ENCODE assay signal across 8 cellular contexts in genomic region chr13:26872444-26873173, GRCh38.
A peak's percentile ranks its signal among the peaks of the same experiment; 100 is the strongest.
DNase-seq lines count a peak whose midpoint lies in the region; ATAC-seq lines count a peak whose summit lies in the region.

No MANE protein-coding gene starts in this region.

- peaks cover 2% of the 10 kb centered on the region for H3K4me1 Mint-ChIP-seq in activated CD4-positive, alpha-beta T cell treated with anti-CD3 and anti-CD28 coated beads for 36 hours
- H3K4me1 Mint-ChIP-seq in stimulated activated naive CD8-positive, alpha-beta T cell treated with anti-CD3 and anti-CD28 coated beads, Interleukin-15, amount 100 ng/mL, for 72 hours, result no peaks in the 10 kb centered on the region

- no peaks in the 10 kb centered on the region for H3K36me3 Mint-ChIP-seq in activated CD4-positive, alpha-beta T cell treated with anti-CD3 and anti-CD28 coated beads for 36 hours (ENCODE audit: low read depth)

- CTCF ChIA-PET in activated CD4-positive, alpha-beta T cell treated with anti-CD3 and anti-CD28 coated beads for 36 hours (lab: Charles Lee), result interaction anchor here (0.6 to 2.6 kb wide), 24 partner anchors 9 to 838 kb away, joined by 3 to 15 read pairs (median 4); no protein-coding TSS in a partner anchor

- H3K9me3 Mint-ChIP-seq in activated CD4-positive, alpha-beta T cell treated with anti-CD3 and anti-CD28 coated beads for 36 hours (ENCODE audit: low read depth), result peaks cover 4% of the 10 kb centered on the region
- peaks cover 14 to 16% of the 10 kb centered on the region in 2 donors for H3K9me3 Mint-ChIP-seq in stimulated activated naive CD8-positive, alpha-beta T cell treated with anti-CD3 and anti-CD28 coated beads, Interleukin-15, amount 100 ng/mL, for 72 hours

- no peak overlapping the region for H3K27ac Mint-ChIP-seq in activated CD4-positive, alpha-beta T cell treated with anti-CD3 and anti-CD28 coated beads for 36 hours
- no peak overlapping the region for H3K27ac Mint-ChIP-seq in stimulated activated naive CD8-positive, alpha-beta T cell treated with anti-CD3 and anti-CD28 coated beads, Interleukin-15, amount 100 ng/mL, for 72 hours

- intact Hi-C loops in activated CD4-positive, alpha-beta T cell treated with anti-CD3 and anti-CD28 coated beads for 36 hours (cut with DNase I, micrococcal nuclease), result loop anchor here (1.0 to 2.0 kb wide), 2 partner anchors 58 to 165 kb away; no protein-coding TSS in a partner anchor

- no peak overlapping the region for H3K4me3 Mint-ChIP-seq in activated CD4-positive, alpha-beta T cell treated with anti-CD3 and anti-CD28 coated beads for 36 hours
- H3K4me3 Mint-ChIP-seq in stimulated activated naive CD8-positive, alpha-beta T cell treated with anti-CD3 and anti-CD28 coated beads, Interleukin-15, amount 100 ng/mL, for 72 hours, result no peak overlapping the region

- no peak for ATAC-seq in activated CD4-positive, alpha-beta T cell treated with anti-CD3 and anti-CD28 coated beads for 36 hours
- no peak for ATAC-seq in stimulated activated naive CD8-positive, alpha-beta T cell treated with anti-CD3 and anti-CD28 coated beads, Interleukin-15, amount 100 ng/mL, for 72 hours
- no peak for ATAC-seq in GM21786 (IDR thresholded peaks at IDR 0.05; ENCODE audit: unreplicated experiment)

- POLR2A ChIA-PET in activated CD4-positive, alpha-beta T cell treated with anti-CD3 and anti-CD28 coated beads for 36 hours (lab: Charles Lee), result no interaction called here

- peak; percentile 10 to 19 for DNase-seq in NCI-H2081 (lab: John Stamatoyannopoulos, UW)
- no peak for DNase-seq in NCI-H2081 treated with DMSO at 0.1 percent for 48 hours (lab: John Stamatoyannopoulos, UW)
- peak; percentile 73 for DNase-seq in NCI-H146 treated with DMSO at 0.1 percent for 48 hours (lab: John Stamatoyannopoulos, UW; ENCODE audit: unreplicated experiment)
- DNase-seq in activated CD4-positive, alpha-beta T cell treated with anti-CD3 and anti-CD28 coated beads for 36 hours, result peak; percentile 82
- peak; percentile 6 for DNase-seq in effector CD4-positive, alpha-beta T cell
- peak; percentile 38 for DNase-seq in mucosa of gallbladder (ENCODE audit: low spot score)
- DNase-seq in stimulated activated naive CD8-positive, alpha-beta T cell treated with anti-CD3 and anti-CD28 coated beads, Interleukin-15, amount 100 ng/mL, for 72 hours, result peak; percentile 44 to 52

- H3K27me3 Mint-ChIP-seq in activated CD4-positive, alpha-beta T cell treated with anti-CD3 and anti-CD28 coated beads for 36 hours, result peaks cover 9% of the 10 kb centered on the region
- H3K27me3 Mint-ChIP-seq in stimulated activated naive CD8-positive, alpha-beta T cell treated with anti-CD3 and anti-CD28 coated beads, Interleukin-15, amount 100 ng/mL, for 72 hours, result peaks cover 23% of the 10 kb centered on the region
